ENCODE assay signal across 9 cellular contexts in genomic region chr1:236534164-236534651, GRCh38. TPM values are rescaled to one million over a fixed set of nuclear protein-coding genes. Genes with fewer than 3 reads are reported as not detected.
DNase-seq lines count a peak whose midpoint lies in the region; ATAC-seq and TF ChIP-seq lines count a peak whose summit lies in the region.
"Had no signal": no experiment of that assay in that cellular context is flagged by ENCODE, and none has a peak within 500 bp of the region (broad histone marks: within the 10 kb centered on the region; RNA-seq: fewer than 3 reads in every experiment).

No MANE protein-coding gene starts in this region.

- H3K9me3 Mint-ChIP-seq in activated T-helper 1 cell treated with anti-CD3 and anti-CD28 coated beads, Interleukin-12 subunit alpha, Interleukin-12 subunit beta, Interleukin-2, Interleukin-4 antibody, amounts not matched to agents 30 ng/mL and 10 ng/mL and 1 ng/mL, durations not matched to agents 14 hours and 24 hours and 36 hours, result no peaks in the 10 kb centered on the region

- H3K27me3 Mint-ChIP-seq in activated T-helper 1 cell treated with anti-CD3 and anti-CD28 coated beads, Interleukin-12 subunit alpha, Interleukin-12 subunit beta, Interleukin-2, Interleukin-4 antibody, amounts not matched to agents 30 ng/mL and 10 ng/mL and 1 ng/mL, durations not matched to agents 14 hours and 24 hours and 36 hours (ENCODE audit: insufficient read depth), result no peaks in the 10 kb centered on the region

- H3K27ac Mint-ChIP-seq in activated T-helper 1 cell treated with anti-CD3 and anti-CD28 coated beads, Interleukin-12 subunit alpha, Interleukin-12 subunit beta, Interleukin-2, Interleukin-4 antibody, amounts not matched to agents 30 ng/mL and 10 ng/mL and 1 ng/mL, durations not matched to agents 14 hours and 24 hours and 36 hours, result peak overlapping the region; percentile 90

- H3K4me3 ChIP-seq in foreskin fibroblast (ENCODE audit: low read depth in 1 of 2, low read length in 2 of 2), result no peak overlapping the region

- peak overlapping the region; percentile 22 for H3K4me3 Mint-ChIP-seq in activated T-helper 1 cell treated with anti-CD3 and anti-CD28 coated beads, Interleukin-12 subunit alpha, Interleukin-12 subunit beta, Interleukin-2, Interleukin-4 antibody, amounts not matched to agents 30 ng/mL and 10 ng/mL and 1 ng/mL, durations not matched to agents 14 hours and 24 hours and 36 hours

- peaks cover 40% of the 10 kb centered on the region for H3K4me1 Mint-ChIP-seq in activated T-helper 1 cell treated with anti-CD3 and anti-CD28 coated beads, Interleukin-12 subunit alpha, Interleukin-12 subunit beta, Interleukin-2, Interleukin-4 antibody, amounts not matched to agents 30 ng/mL and 10 ng/mL and 1 ng/mL, durations not matched to agents 14 hours and 24 hours and 36 hours (ENCODE audit: low read depth)

- ATAC-seq in stimulated activated naive CD8-positive, alpha-beta T cell treated with anti-CD3 and anti-CD28 coated beads, Interleukin-15, Interleukin-2, amounts not matched to agents 100 U/mL and 50 U/mL, for 24 hours, result peak; percentile 88
- ATAC-seq in GM21423 (IDR thresholded peaks at IDR 0.05; ENCODE audit: unreplicated experiment), result no peak
- ATAC-seq in GM18909 (IDR thresholded peaks at IDR 0.05; ENCODE audit: poor library complexity, unreplicated experiment), result no peak
- ATAC-seq in HG03565 (IDR thresholded peaks at IDR 0.05; ENCODE audit: unreplicated experiment), result no peak

- TF ChIP-seq CTCF in foreskin fibroblast (IDR thresholded peaks at IDR 0.05; ENCODE audit: low read depth, low read length), result no peak

- intact Hi-C loops in activated T-helper 1 cell treated with anti-CD3 and anti-CD28 coated beads, Interleukin-12 subunit alpha, Interleukin-12 subunit beta, Interleukin-2, Interleukin-4 antibody, amounts not matched to agents 30 ng/mL and 10 ng/mL and 1 ng/mL, durations not matched to agents 14 hours and 24 hours and 36 hours (cut with micrococcal nuclease), result loop anchor here (1.0 to 2.0 kb wide), 3 partner anchors 10 to 431 kb away; partner anchors contain the start of gene HEATR1

- DNase-seq in activated T-cell treated with anti-CD3 and anti-CD28 coated beads for 24 hours (ENCODE audit: low read depth) (peak; percentile 42), foreskin fibroblast (peak; percentile 56 to 77)
- DNase-seq in activated T-cell treated with anti-CD3 and anti-CD28 coated beads, Interleukin-2, amount 50 U/mL, for 1 hour, result no peak
- DNase-seq in activated T-helper 1 cell treated with anti-CD3 and anti-CD28 coated beads, Interleukin-12 subunit alpha, Interleukin-12 subunit beta, Interleukin-2, Interleukin-4 antibody, amounts not matched to agents 30 ng/mL and 10 ng/mL and 1 ng/mL, durations not matched to agents 14 hours and 24 hours and 36 hours (ENCODE audit: low spot score), result peak; percentile 24
- peak; percentile 36 for DNase-seq in stimulated activated naive CD8-positive, alpha-beta T cell treated with anti-CD3 and anti-CD28 coated beads, Interleukin-15, Interleukin-2, amounts not matched to agents 100 U/mL and 50 U/mL, for 24 hours
- DNase-seq: NCI-H2081 had no signal

- peaks cover 41% of the 10 kb centered on the region for H3K36me3 Mint-ChIP-seq in activated T-helper 1 cell treated with anti-CD3 and anti-CD28 coated beads, Interleukin-12 subunit alpha, Interleukin-12 subunit beta, Interleukin-2, Interleukin-4 antibody, amounts not matched to agents 30 ng/mL and 10 ng/mL and 1 ng/mL, durations not matched to agents 14 hours and 24 hours and 36 hours (ENCODE audit: low read depth)

RNA-seq across cellular contexts. Expression of gene LGALS8, which starts 10.4 kb away (rescaled TPM):
- 56.6 and 66.2 TPM in 2 replicates for total RNA-seq in activated T-helper 1 cell treated with anti-CD3 and anti-CD28 coated beads, Interleukin-12 subunit alpha, Interleukin-12 subunit beta, Interleukin-2, Interleukin-4 antibody, amounts not matched to agents 30 ng/mL and 10 ng/mL and 1 ng/mL, durations not matched to agents 14 hours and 24 hours and 36 hours
